32 cellular contexts compared by ENCODE assay signal in the genomic region with DNA sequence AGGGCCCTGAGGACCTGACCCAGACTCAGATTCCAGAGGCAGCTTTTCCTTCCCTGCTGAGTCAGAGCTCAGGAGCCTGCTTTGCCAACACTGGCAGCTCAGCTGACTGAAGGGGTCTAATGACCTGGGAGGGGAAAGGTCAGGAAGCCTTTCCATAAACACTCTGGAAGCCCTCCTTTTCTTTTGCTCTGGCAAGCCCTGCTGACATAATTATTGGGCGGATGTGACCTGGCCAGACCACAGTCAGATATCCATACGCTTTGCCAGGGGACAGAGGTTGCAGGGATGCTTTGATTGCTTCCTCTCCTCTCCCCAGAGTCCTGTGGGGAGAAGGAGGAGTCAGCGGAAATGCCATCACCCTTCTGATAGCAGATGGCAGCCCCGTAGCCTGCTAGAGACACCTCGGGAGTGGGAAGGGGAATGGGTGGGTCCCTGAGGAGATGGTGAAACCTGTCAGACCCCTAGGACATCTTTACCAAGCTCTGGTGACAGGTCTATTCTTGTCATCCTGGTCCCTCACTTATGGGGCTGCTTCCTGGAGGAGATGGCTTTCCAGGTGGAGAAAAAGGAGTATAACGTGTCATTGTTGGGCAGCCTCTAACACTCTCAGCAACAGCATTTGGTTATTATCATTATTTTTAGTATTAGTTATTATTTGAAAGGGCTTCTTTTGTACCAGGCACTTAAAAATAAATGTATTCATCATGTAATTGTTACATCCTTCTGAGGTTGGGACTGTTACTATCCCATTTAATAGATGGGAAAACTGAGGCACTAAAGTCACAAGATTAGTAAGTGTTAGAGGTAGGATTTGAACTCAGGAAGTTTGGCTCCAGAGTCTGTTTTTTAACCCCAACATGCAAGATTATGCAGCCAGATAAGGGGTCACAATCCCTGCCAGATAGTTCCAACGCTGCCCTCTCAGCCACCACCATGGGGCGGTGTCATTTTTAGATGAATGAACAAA. TPM values are rescaled to one million over a fixed set of nuclear protein-coding genes. Genes with fewer than 3 reads are reported as not detected.
A peak's percentile ranks its signal among the peaks of the same experiment; 100 is the strongest.
DNase-seq lines count a peak whose midpoint lies in the region; ATAC-seq and FAIRE-seq lines count a peak whose summit lies in the region.
"Had no signal": no experiment of that assay in that cellular context is flagged by ENCODE, and none has a peak within 500 bp of the region (broad histone marks: within the 10 kb centered on the region; RNA-seq: fewer than 3 reads in every experiment).

No MANE protein-coding gene starts in this region.

- peaks cover 51% of the 10 kb centered on the region for H3K4me1 ChIP-seq in mesodermal cell (ENCODE audit: control insufficient read depth, insufficient read depth, low read length, poor library complexity, severe bottlenecking)
- H3K4me1 ChIP-seq in naive thymus-derived CD4-positive, alpha-beta T cell (ENCODE audit: control insufficient read depth in 2 of 2, insufficient read depth in 2 of 2, low read length in 2 of 2): no peaks in the 10 kb centered on the region
- H3K4me1 ChIP-seq: breast epithelium, HAP-1 had no signal

- WGBS in mesodermal cell (ENCODE audit: insufficient coverage in 2 of 2), 2 experiments: 78 to 82% methylated on average over 2 to 3 of the region's 8 CpGs

- no peak for ATAC-seq in left cardiac atrium
- ATAC-seq in Right ventricle myocardium inferior: no peak
- no peak for ATAC-seq in GM21825 (IDR thresholded peaks at IDR 0.05; ENCODE audit: unreplicated experiment)
- no peak for ATAC-seq in naive thymus-derived CD4-positive, alpha-beta T cell
- ATAC-seq: activated CD8-positive, alpha-beta memory T cell treated with anti-CD3 and anti-CD28 coated beads, Interleukin-2, amount 10 ng/mL, durations not matched to agents 7 days and 5 days; activated T-cell treated with anti-CD3 and anti-CD28 coated beads, Interleukin-2, amount 50 U/mL, for 72 hours; heart right ventricle; left lung; natural killer cell treated with Interleukin-12 subunit alpha and Interleukin-12 subunit beta and Interleukin-15 and Interleukin-18, amount 100 ng/mL, for 72 hours; WTC11 had no signal

- no peaks in the 10 kb centered on the region for H3K9me3 ChIP-seq in mesodermal cell (ENCODE audit: control insufficient read depth, low read length)
- H3K9me3 ChIP-seq in naive thymus-derived CD4-positive, alpha-beta T cell (ENCODE audit: control insufficient read depth in 2 of 3, low read length in 3 of 3): no peaks in the 10 kb centered on the region
- H3K9me3 ChIP-seq: breast epithelium, HAP-1, heart right ventricle, left lung, ovary, right atrium auricular region, thyroid gland had no signal

- no peak overlapping the region for H3K27ac Mint-ChIP-seq in naive thymus-derived CD4-positive, alpha-beta T cell
- H3K27ac Mint-ChIP-seq: activated CD8-positive, alpha-beta memory T cell treated with anti-CD3 and anti-CD28 coated beads, Interleukin-2, amount 10 ng/mL, durations not matched to agents 7 days and 5 days; activated naive CD4-positive, alpha-beta T cell treated with anti-CD3 and anti-CD28 coated beads for 36 hours; activated T-cell treated with anti-CD3 and anti-CD28 coated beads, Interleukin-2, amount 50 U/mL, for 72 hours; natural killer cell treated with Interleukin-12 subunit alpha and Interleukin-12 subunit beta and Interleukin-15 and Interleukin-18, amount 100 ng/mL, for 72 hours; stimulated activated naive CD8-positive, alpha-beta T cell treated with anti-CD3 and anti-CD28 coated beads, Interleukin-15, Interleukin-2, amounts not matched to agents 100 ng/mL and 50 ng/mL, for 24 hours; T-helper 2 cell treated with Interferon-gamma antibody and Interleukin-4, amounts not matched to agents 5 μg/mL and 100 μg/mL, for 36 hours; WTC11 had no signal

- no peaks in the 10 kb centered on the region for H3K4me1 Mint-ChIP-seq in naive thymus-derived CD4-positive, alpha-beta T cell
- H3K4me1 Mint-ChIP-seq: activated CD8-positive, alpha-beta memory T cell treated with anti-CD3 and anti-CD28 coated beads, Interleukin-2, amount 10 ng/mL, durations not matched to agents 7 days and 5 days had no signal

- CTCF ChIA-PET in naive thymus-derived CD4-positive, alpha-beta T cell (lab: Charles Lee): interaction anchor here (0.6 kb wide), 1 partner anchor 8 kb away, joined by 3 read pairs; no protein-coding TSS in a partner anchor

- H3K36me3 ChIP-seq in mesodermal cell (ENCODE audit: control insufficient read depth, insufficient read depth, low read length): peaks cover 55% of the 10 kb centered on the region
- H3K36me3 ChIP-seq in naive thymus-derived CD4-positive, alpha-beta T cell (ENCODE audit: control insufficient read depth in 2 of 3, insufficient read depth in 3 of 3, low read length in 3 of 3): no peaks in the 10 kb centered on the region
- H3K36me3 ChIP-seq: breast epithelium, ovary, right atrium auricular region, thyroid gland had no signal

- no peak for FAIRE-seq in frontal cortex (lab: Jason Lieb, UNC)
- FAIRE-seq: A204.1, GM12892 had no signal

- intact Hi-C loops in left cardiac atrium (cut with DNase I) (no loop called here), Right ventricle myocardium inferior (cut with DNase I) (no loop called here)
- intact Hi-C loops in naive thymus-derived CD4-positive, alpha-beta T cell (cut with micrococcal nuclease): no loop called here

- H3K36me3 Mint-ChIP-seq in naive thymus-derived CD4-positive, alpha-beta T cell: no peaks in the 10 kb centered on the region
- H3K36me3 Mint-ChIP-seq: activated CD8-positive, alpha-beta memory T cell treated with anti-CD3 and anti-CD28 coated beads, Interleukin-2, amount 10 ng/mL, durations not matched to agents 7 days and 5 days; natural killer cell treated with Interleukin-12 subunit alpha and Interleukin-12 subunit beta and Interleukin-15 and Interleukin-18, amount 100 ng/mL, for 72 hours had no signal

- no peaks in the 10 kb centered on the region for H3K27me3 Mint-ChIP-seq in naive thymus-derived CD4-positive, alpha-beta T cell
- H3K27me3 Mint-ChIP-seq: natural killer cell treated with Interleukin-12 subunit alpha and Interleukin-12 subunit beta and Interleukin-15 and Interleukin-18, amount 100 ng/mL, for 72 hours had no signal

- no peak overlapping the region for H3K4me3 ChIP-seq in mesodermal cell (ENCODE audit: extremely low read depth, insufficient read depth, low read length, poor library complexity, severe bottlenecking)
- H3K4me3 ChIP-seq in naive thymus-derived CD4-positive, alpha-beta T cell (ENCODE audit: low read length): no peak overlapping the region
- H3K4me3 ChIP-seq: breast epithelium, HAP-1, heart right ventricle, left lung, ovary, right atrium auricular region, thyroid gland had no signal

- no peaks in the 10 kb centered on the region for H3K27me3 ChIP-seq in naive thymus-derived CD4-positive, alpha-beta T cell (ENCODE audit: control insufficient read depth in 2 of 2, insufficient read depth in 2 of 2, low read length in 2 of 2)
- H3K27me3 ChIP-seq: breast epithelium, heart right ventricle, ovary, right atrium auricular region, thyroid gland had no signal

- no peak overlapping the region for H3K4me3 Mint-ChIP-seq in naive thymus-derived CD4-positive, alpha-beta T cell
- H3K4me3 Mint-ChIP-seq: activated CD8-positive, alpha-beta memory T cell treated with anti-CD3 and anti-CD28 coated beads, Interleukin-2, amount 10 ng/mL, durations not matched to agents 7 days and 5 days; activated naive CD4-positive, alpha-beta T cell treated with anti-CD3 and anti-CD28 coated beads for 36 hours; activated T-cell treated with anti-CD3 and anti-CD28 coated beads, Interleukin-2, amount 50 U/mL, for 72 hours; natural killer cell treated with Interleukin-12 subunit alpha and Interleukin-12 subunit beta and Interleukin-15 and Interleukin-18, amount 100 ng/mL, for 72 hours; stimulated activated naive CD8-positive, alpha-beta T cell treated with anti-CD3 and anti-CD28 coated beads, Interleukin-15, Interleukin-2, amounts not matched to agents 100 ng/mL and 50 ng/mL, for 24 hours; T-helper 2 cell treated with Interferon-gamma antibody and Interleukin-4, amounts not matched to agents 5 μg/mL and 100 μg/mL, for 36 hours; WTC11 had no signal

- POLR2A ChIA-PET in naive thymus-derived CD4-positive, alpha-beta T cell (lab: Charles Lee): no interaction called here

- DNase-seq in left cardiac atrium (peak; percentile 16), Right ventricle myocardium inferior (ENCODE audit: missing footprints) (no peak), dermis microvascular lymphatic vessel endothelial cell (ENCODE audit: low read depth in 2 of 2) (peak; percentile 55 to 61), HK-2 (ENCODE audit: unreplicated experiment) (no peak), frontal cortex (ENCODE audit: low spot score in 2 of 2) (no peak)
- no peak for DNase-seq in naive thymus-derived CD4-positive, alpha-beta T cell
- DNase-seq: activated CD4-positive, alpha-beta T cell treated with anti-CD3 and anti-CD28 coated beads, Interleukin-2, amount 50 U/mL, for 1 hour; activated CD8-positive, alpha-beta memory T cell treated with anti-CD3 and anti-CD28 coated beads, Interleukin-2, amount 10 ng/mL, durations not matched to agents 7 days and 5 days; activated naive CD4-positive, alpha-beta T cell treated with anti-CD3 and anti-CD28 coated beads for 36 hours; activated T-cell treated with anti-CD3 and anti-CD28 coated beads, Interleukin-2, amount 50 U/mL, for 72 hours; cortex of kidney; heart right ventricle; left lung; midbrain; NCI-H1092; NCI-H187 treated with DMSO at 0.1 percent for 48 hours; NCI-H2227 treated with DMSO at 0.1 percent for 48 hours; NCI-H774; thyroid gland had no signal

- peak overlapping the region; percentile 55 for H3K27ac ChIP-seq in mesodermal cell (ENCODE audit: low read depth, low read length, severe bottlenecking)
- no peak overlapping the region for H3K27ac ChIP-seq in naive thymus-derived CD4-positive, alpha-beta T cell (ENCODE audit: low read depth, low read length)
- H3K27ac ChIP-seq: breast epithelium, heart right ventricle, left lung, ovary, right atrium auricular region, RWPE1, thyroid gland had no signal

- no peaks in the 10 kb centered on the region for H3K9me3 Mint-ChIP-seq in naive thymus-derived CD4-positive, alpha-beta T cell
- H3K9me3 Mint-ChIP-seq: activated naive CD4-positive, alpha-beta T cell treated with anti-CD3 and anti-CD28 coated beads for 36 hours; activated T-cell treated with anti-CD3 and anti-CD28 coated beads, Interleukin-2, amount 50 U/mL, for 72 hours; natural killer cell treated with Interleukin-12 subunit alpha and Interleukin-12 subunit beta and Interleukin-15 and Interleukin-18, amount 100 ng/mL, for 72 hours; stimulated activated naive CD8-positive, alpha-beta T cell treated with anti-CD3 and anti-CD28 coated beads, Interleukin-15, Interleukin-2, amounts not matched to agents 100 ng/mL and 50 ng/mL, for 24 hours; T-helper 2 cell treated with Interferon-gamma antibody and Interleukin-4, amounts not matched to agents 5 μg/mL and 100 μg/mL, for 36 hours; WTC11 had no signal

RNA-seq across cellular contexts. Expression of a gene that starts 11.6 kb away (rescaled TPM):
- total RNA-seq in left cardiac atrium (1 to 10 TPM; 7.0 to 9.2 TPM), Right ventricle myocardium inferior (9.8 TPM), dermis microvascular lymphatic vessel endothelial cell (1.0 and 1.1 TPM in 2 replicates), frontal cortex (0.41 TPM)
- polyA plus RNA-seq in mesodermal cell (2013, experiment 1 of 2): 39.0 TPM
- polyA plus RNA-seq in mesodermal cell (2013, experiment 2 of 2): 31.8 TPM
- 1 to 10 TPM; 1.2 to 2.4 (median 1.9) TPM for total RNA-seq in naive thymus-derived CD4-positive, alpha-beta T cell
- polyA plus RNA-seq in naive thymus-derived CD4-positive, alpha-beta T cell: not detected

Comparison
In these comparisons a context has a peak if more than half of its experiments do, and no peak if none do; other contexts are left out.
1. DNase-seq: peak in left cardiac atrium (single experiment) and dermis microvascular lymphatic vessel endothelial cell (2 of 2); none in Right ventricle myocardium inferior (single experiment), HK-2 (single experiment), naive thymus-derived CD4-positive, alpha-beta T cell (0 of 9) and frontal cortex (0 of 2).